Comparison of ENCODE assay signal across 9 cellular contexts in genomic region chr3:81643721-81644120, GRCh38.
A peak's percentile ranks its signal among the peaks of the same experiment; 100 is the strongest.
DNase-seq lines count a peak whose midpoint lies in the region; ATAC-seq and TF ChIP-seq lines count a peak whose summit lies in the region.
"Had no signal": no experiment of that assay in that cellular context is flagged by ENCODE, and none has a peak within 500 bp of the region (broad histone marks: within the 10 kb centered on the region; RNA-seq: fewer than 3 reads in every experiment).

No MANE protein-coding gene starts in this region.

- no peaks in the 10 kb centered on the region for H3K9me3 ChIP-seq in right atrium auricular region
- H3K9me3 ChIP-seq in PC-9 (ENCODE audit: insufficient read depth, low read depth) = no peaks in the 10 kb centered on the region
- no peaks in the 10 kb centered on the region for H3K9me3 ChIP-seq in upper lobe of right lung

- H3K4me2 ChIP-seq in PC-9 = no peak overlapping the region

- H3K4me1 ChIP-seq in right atrium auricular region (peaks cover 0 to 3% of the 10 kb centered on the region in 2 donors), PC-9 (replicated peaks; ENCODE audit: insufficient read depth) (no peaks in the 10 kb centered on the region), upper lobe of right lung (no peaks in the 10 kb centered on the region)

- H3K4me3 ChIP-seq in right atrium auricular region (no peak overlapping the region), PC-9 (no peak overlapping the region), upper lobe of right lung (no peak overlapping the region)

- H3K9me2 ChIP-seq in PC-9 (ENCODE audit: insufficient read depth) = no peaks in the 10 kb centered on the region

- H3K27me3 ChIP-seq in right atrium auricular region (no peaks in the 10 kb centered on the region), PC-9 (ENCODE audit: insufficient read depth, low read depth) (no peaks in the 10 kb centered on the region), upper lobe of right lung (no peaks in the 10 kb centered on the region)

- H2AFZ ChIP-seq in PC-9 = no peak overlapping the region

- H3K79me2 ChIP-seq in PC-9 (ENCODE audit: low read depth) = no peaks in the 10 kb centered on the region

- no peak overlapping the region for H3K27ac ChIP-seq in right atrium auricular region
- H3K27ac ChIP-seq in PC-9 = no peak overlapping the region
- no peak overlapping the region for H3K27ac ChIP-seq in upper lobe of right lung

- CTCF ChIA-PET in PC-9 (lab: Charles Lee) = no interaction called here

- POLR2A ChIA-PET in PC-9 (lab: Charles Lee; ENCODE audit: unreplicated experiment) = no interaction called here

- ATAC-seq in Right ventricle myocardium inferior (peak; percentile 71), upper lobe of right lung (peak; percentile 35), HG03457 (IDR thresholded peaks at IDR 0.05; ENCODE audit: unreplicated experiment) (no peak)

- TF ChIP-seq CTCF in right atrium auricular region (IDR thresholded peaks at IDR 0.05) (peak in 1 of 2 donors; percentile 54), PC-9 (conservative IDR thresholded peaks at IDR 0.05) (peak; percentile 54), upper lobe of right lung (IDR thresholded peaks at IDR 0.05) (peak; percentile 33)

- no peak for DNase-seq in Right ventricle myocardium inferior (ENCODE audit: missing footprints)
- no peak for DNase-seq in right atrium auricular region (ENCODE audit: low spot score)
- DNase-seq in PC-9 = no peak
- peak; percentile 8 for DNase-seq in foreskin melanocyte
- no peak for DNase-seq in upper lobe of right lung
- no peak for DNase-seq in islet precursor cell
- no peak for DNase-seq in NCI-H1694 treated with DMSO at 0.1 percent for 48 hours (lab: John Stamatoyannopoulos, UW)
- DNase-seq: activated naive CD4-positive, alpha-beta T cell treated with anti-CD3 and anti-CD28 coated beads, Interleukin-2, amount 10 ng/mL, durations not matched to agents 7 days and 5 days had no signal

- intact Hi-C loops in Right ventricle myocardium inferior (cut with DNase I) (loop anchor here (5.0 to 10.0 kb wide), 3 partner anchors 151 to 339 kb away; no protein-coding TSS in a partner anchor), PC-9 (cut with micrococcal nuclease; ENCODE audit: unreplicated experiment) (no loop called here), upper lobe of right lung (cut with DNase I) (no loop called here)

- H4K20me1 ChIP-seq in PC-9 (ENCODE audit: insufficient read depth) = no peaks in the 10 kb centered on the region

- H3K36me3 ChIP-seq in right atrium auricular region (peaks cover 7% of the 10 kb centered on the region), PC-9 (ENCODE audit: low read depth) (no peaks in the 10 kb centered on the region), upper lobe of right lung (peaks cover 22% of the 10 kb centered on the region)

- H3F3A ChIP-seq in PC-9 (ENCODE audit: insufficient read depth, low read depth) = no peaks in the 10 kb centered on the region

- BruUV-seq in PC-9 (replicated peaks; lab: Mats Ljungman, UMichigan) = no TSS peak
